Comparison of ENCODE assay signal across 23 cellular contexts in the genomic region with DNA sequence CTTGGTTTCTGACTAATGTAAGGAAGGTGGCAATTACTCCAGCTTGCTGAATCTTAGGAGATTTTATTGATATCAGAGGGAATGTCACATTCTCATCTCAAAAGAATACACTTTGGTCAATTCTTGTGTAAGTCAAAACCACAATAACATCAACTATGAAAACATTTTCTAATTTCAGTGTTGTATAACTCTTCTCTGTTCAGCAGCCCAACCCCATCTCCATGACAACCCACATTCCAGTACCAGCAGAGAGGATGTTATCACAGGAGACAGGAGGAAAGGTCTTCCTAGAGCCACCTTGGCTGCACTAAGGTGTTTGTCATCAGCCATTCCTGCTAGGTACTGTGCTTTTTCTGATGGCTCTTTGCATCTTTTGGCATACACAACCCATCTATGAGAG.
"Had no signal": no experiment of that assay in that cellular context is flagged by ENCODE, and none has a peak within 500 bp of the region (broad histone marks: within the 10 kb centered on the region; RNA-seq: fewer than 3 reads in every experiment).

No MANE protein-coding gene starts in this region.

- ATAC-seq: effector memory CD8-positive, alpha-beta T cell; left ventricle myocardium superior; lower lobe of right lung; naive thymus-derived CD8-positive, alpha-beta T cell; psoas muscle; right cardiac atrium; stimulated activated naive B cell treated with anti-CD40 and anti-IgM and Interleukin-4, amounts not matched to agents 10 μg/mL and 1 μg/mL and 100 μg/mL, for 72 hours; upper lobe of right lung had no signal

- DNase-seq: cortex of kidney; effector memory CD8-positive, alpha-beta T cell; erythroblast; esophagus squamous epithelium; immature natural killer cell; islet precursor cell; left ventricle myocardium superior; lower lobe of right lung; naive thymus-derived CD8-positive, alpha-beta T cell; nephron progenitor cell; occipital lobe; ovary; psoas muscle; right cardiac atrium; sigmoid colon; spleen; stimulated activated CD4-positive, alpha-beta T cell treated with anti-CD3 and anti-CD28 coated beads, Interleukin-4, amount 100 ng/mL, for 4 hours; stimulated activated naive B cell treated with anti-CD40 and anti-IgM and Interleukin-4, amounts not matched to agents 10 μg/mL and 1 μg/mL and 100 μg/mL, for 72 hours; upper lobe of right lung; uterus had no signal

- H3K27me3 ChIP-seq: esophagus squamous epithelium, ovary, sigmoid colon, tibial nerve, upper lobe of right lung, uterus had no signal

- H3K36me3 ChIP-seq: esophagus squamous epithelium, lower lobe of right lung, ovary, sigmoid colon, spleen, thoracic aorta, tibial nerve, upper lobe of right lung, uterus had no signal

- H3K4me3 ChIP-seq: esophagus squamous epithelium, lower lobe of right lung, ovary, psoas muscle, sigmoid colon, skin epidermis, spleen, thoracic aorta, tibial nerve, upper lobe of right lung, uterus had no signal

- H3K9me3 ChIP-seq: esophagus squamous epithelium, lower lobe of right lung, ovary, psoas muscle, sigmoid colon, spleen, thoracic aorta, upper lobe of right lung, uterus had no signal

- H3K27ac ChIP-seq: esophagus squamous epithelium, lower lobe of right lung, ovary, psoas muscle, sigmoid colon, skin epidermis, spleen, thoracic aorta, tibial nerve, upper lobe of right lung, uterus had no signal

- H3K4me1 ChIP-seq: esophagus squamous epithelium, lower lobe of right lung, psoas muscle, sigmoid colon, spleen, tibial nerve, upper lobe of right lung, uterus had no signal
